1 cellular context compared by ENCODE assay signal in genomic region chr5:139341689-139342422, GRCh38.
TF ChIP-seq lines count a peak whose summit lies in the region.

TSS of gene PAIP2 (plus strand) at chr5:139341854. CDS start at chr5:139363785, 21,931 bp downstream.

TF ChIP-seq in K562, 482 proteins besides CTCF, POLR2A, EP300 and RAD21 (continued from another document and continues in another):
- TF ChIP-seq RERE (CRISPR knock-in tag; IDR thresholded peaks at IDR 0.05; ENCODE audit: borderline replicate concordance) (no peak), CBX2 (IDR thresholded peaks at IDR 0.05; ENCODE audit: insufficient read depth, low read length, poor library complexity, severe bottlenecking) (no peak), JUND (IDR thresholded peaks at IDR 0.05; ENCODE audit: borderline replicate concordance, low read depth, low read length) (peak; percentile 83), JUND (tag; IDR thresholded peaks at IDR 0.05; ENCODE audit: borderline replicate concordance, low read depth, low read length) (peak; percentile 77; the same call in 2 of the 3 replicates), POLR2H (tag; IDR thresholded peaks at IDR 0.05; ENCODE audit: low read depth) (peak; percentile 86), TRIM25 (IDR thresholded peaks at IDR 0.05; ENCODE audit: borderline replicate concordance) (no peak; the same call in 1 of the 2 replicates), HOMEZ (CRISPR knock-in tag; IDR thresholded peaks at IDR 0.05) (no peak), ZSCAN32 (CRISPR knock-in tag; IDR thresholded peaks at IDR 0.05) (no peak), SAFB (IDR thresholded peaks at IDR 0.05; ENCODE audit: borderline replicate concordance, low read depth, low read length) (no peak), POLR3A (IDR thresholded peaks at IDR 0.05; ENCODE audit: borderline replicate concordance, extremely low read depth, insufficient read depth, insufficient read length) (no peak), U2AF1 (optimal IDR thresholded peaks at IDR 0.05; ENCODE audit: low read depth, low read length) (no peak), KAT2B (IDR thresholded peaks at IDR 0.05; ENCODE audit: low read depth, low read length) (no peak), PRMT5 (CRISPR knock-in tag; IDR thresholded peaks at IDR 0.05) (no peak), SRSF1 (IDR thresholded peaks at IDR 0.05; ENCODE audit: low read depth, low read length) (no peak), ZKSCAN8 (CRISPR knock-in tag; IDR thresholded peaks at IDR 0.05) (no peak), ZNF324 (CRISPR knock-in tag; IDR thresholded peaks at IDR 0.05) (no peak), HDAC6 (IDR thresholded peaks at IDR 0.05; ENCODE audit: low read depth, low read length) (no peak), ZNF347 (CRISPR knock-in tag; IDR thresholded peaks at IDR 0.05; ENCODE audit: low read depth) (no peak), ZNF512 (tag; IDR thresholded peaks at IDR 0.05) (no peak), ZNF586 (CRISPR knock-in tag; conservative IDR thresholded peaks at IDR 0.05) (no peak), THRB (CRISPR knock-in tag; conservative IDR thresholded peaks at IDR 0.05) (no peak), CCNT2 (IDR thresholded peaks at IDR 0.05; ENCODE audit: borderline replicate concordance, extremely low read depth, insufficient read length, low read depth, low read length) (peak; percentile 74), POU5F1 (IDR thresholded peaks at IDR 0.05; ENCODE audit: borderline replicate concordance, low read depth, low read length, partially characterized antibody) (no peak), ZNF408 (CRISPR knock-in tag; IDR thresholded peaks at IDR 0.05; ENCODE audit: low read depth) (no peak), MXI1 (IDR thresholded peaks at IDR 0.05; ENCODE audit: low read depth, low read length) (peak; percentile 78; the same call in 1 of the 2 replicates), IRF1 (CRISPR knock-in tag; IDR thresholded peaks at IDR 0.05; ENCODE audit: borderline replicate concordance) (no peak), TBL1XR1 (IDR thresholded peaks at IDR 0.05; ENCODE audit: low read length in 2 of 2) (peak in 1 of 2 experiments; percentile 56; a peak in 1 of 4 replicates), GTF2F1 (IDR thresholded peaks at IDR 0.05; ENCODE audit: low read depth, low read length) (peak; percentile 37; the same call in 1 of the 2 replicates), ZBTB33 (CRISPR knock-in tag; IDR thresholded peaks at IDR 0.05) (peak; percentile 91), ID3 (CRISPR knock-in tag; IDR thresholded peaks at IDR 0.05) (no peak), ID3 (tag; IDR thresholded peaks at IDR 0.05) (peak; percentile 86; the same call in 1 of the 2 replicates), ZNF280A (IDR thresholded peaks at IDR 0.05; ENCODE audit: low read depth, partially characterized antibody) (no peak), AFF4 (CRISPR knock-in tag; IDR thresholded peaks at IDR 0.05) (no peak), RBM15 (IDR thresholded peaks at IDR 0.05; ENCODE audit: insufficient read depth, low read length) (no peak), FUS (optimal IDR thresholded peaks at IDR 0.05; ENCODE audit: low read depth, low read length) (no peak), CBFA2T2 (conservative IDR thresholded peaks at IDR 0.05) (peak; percentile 12; the same call in 1 of the 2 replicates), ZNF707 (CRISPR knock-in tag; conservative IDR thresholded peaks at IDR 0.05) (no peak), NFRKB (IDR thresholded peaks at IDR 0.05; ENCODE audit: low read depth) (peak; percentile 93)
